In the genomic region with DNA sequence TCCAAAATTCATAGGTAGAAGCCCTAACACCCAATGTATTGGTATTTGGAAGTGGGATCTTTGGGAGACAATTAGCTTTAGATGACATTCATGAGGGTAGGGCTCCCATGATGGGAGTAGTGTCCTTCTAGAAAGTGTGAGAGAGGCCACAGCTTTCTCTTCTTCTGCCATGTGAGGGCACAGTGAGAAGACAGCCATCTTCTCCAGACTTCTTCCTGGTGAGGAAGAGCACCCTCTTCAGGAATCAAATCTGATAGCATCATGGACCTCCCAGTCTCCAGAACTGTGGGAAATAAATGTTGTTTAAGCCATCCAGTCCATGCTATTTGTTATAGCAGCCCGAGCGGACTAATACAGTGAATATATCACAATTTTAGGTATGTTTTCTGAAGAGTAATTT, we compare ENCODE assay signal across 16 cellular contexts.
A peak's percentile ranks its signal among the peaks of the same experiment; 100 is the strongest.
DNase-seq lines count a peak whose midpoint lies in the region; ATAC-seq and TF ChIP-seq lines count a peak whose summit lies in the region.
"Had no signal": no experiment of that assay in that cellular context is flagged by ENCODE, and none has a peak within 500 bp of the region (broad histone marks: within the 10 kb centered on the region; RNA-seq: fewer than 3 reads in every experiment).

No MANE protein-coding gene starts in this region.

- no peak overlapping the region for H2AFZ ChIP-seq in mammary epithelial cell (ENCODE audit: low read depth, low read length)

- BruUV-seq in MCF 10A (replicated peaks; lab: Mats Ljungman, UMichigan) (no TSS peak), mammary epithelial cell (replicated peaks; lab: Mats Ljungman, UMichigan) (no TSS peak)

- peak; percentile 1 for DNase-seq in MCF 10A (ENCODE audit: unreplicated experiment)
- no peak for DNase-seq in mammary epithelial cell
- DNase-seq in NB4 (ENCODE audit: low read depth) = peak; percentile 16
- no peak for DNase-seq in brain microvascular endothelial cell
- no peak for DNase-seq in stimulated activated CD4-positive, alpha-beta T cell treated with anti-CD3 and anti-CD28 coated beads, Interleukin-2, amount 100 ng/mL, for 48 hours
- DNase-seq: CD4-positive, alpha-beta memory T cell; NCI-H146; NCI-H2081 treated with DMSO at 0.1 percent for 48 hours; NCI-H226; NCI-H526; RPMI8226; SW 1271 had no signal

- dilution Hi-C loops in mammary epithelial cell (cut with HindIII; ENCODE audit: low sequenced_read_pairs) = no loop called here

- H3K4me2 ChIP-seq in mammary epithelial cell (ENCODE audit: insufficient read depth, low read depth, low read length) = no peak overlapping the region

- no peaks in the 10 kb centered on the region for H3K4me1 Mint-ChIP-seq in MCF 10A (ENCODE audit: insufficient read depth, unreplicated experiment)
- H3K4me1 Mint-ChIP-seq: B cell; CD4-positive, alpha-beta memory T cell had no signal

- no peaks in the 10 kb centered on the region for H3K79me2 ChIP-seq in mammary epithelial cell (ENCODE audit: insufficient read depth, low read length)

- H3K4me3 ChIP-seq in mammary epithelial cell (replicated peaks in 1 of 3; ENCODE audit: insufficient read depth in 1 of 3, low read depth in 2 of 3, low read length in 3 of 3) (no peak overlapping the region), NB4 (ENCODE audit: low read depth, low read length) (no peak overlapping the region), brain microvascular endothelial cell (ENCODE audit: low read depth, low read length) (no peak overlapping the region)

- CTCF ChIA-PET in MCF 10A (lab: Yijun Ruan, JAX) (no interaction called here), mammary epithelial cell (lab: Charles Lee; ENCODE audit: low non-redundant PET) (no interaction called here)

- TF ChIP-seq CTCF in MCF 10A (IDR thresholded peaks at IDR 0.05; ENCODE audit: unreplicated experiment) (no peak), mammary epithelial cell (conservative IDR thresholded peaks at IDR 0.05 in 1 of 2, IDR thresholded peaks at IDR 0.05 in 1 of 2; ENCODE audit: extremely low read depth in 1 of 2, insufficient read depth in 1 of 2, low read depth in 1 of 2, low read length in 2 of 2) (no peak), NB4 (IDR thresholded peaks at IDR 0.05; ENCODE audit: low read depth, low read length) (no peak), brain microvascular endothelial cell (IDR thresholded peaks at IDR 0.05; ENCODE audit: low read depth, low read length, missing control alignments) (peak; percentile 2)

- no peak overlapping the region for H3K9ac ChIP-seq in mammary epithelial cell (ENCODE audit: insufficient read depth, low read length)

- intact Hi-C loops in MCF 10A (cut with micrococcal nuclease) (no loop called here), mammary epithelial cell (cut with micrococcal nuclease) (no loop called here)

- no peaks in the 10 kb centered on the region for H3K27me3 ChIP-seq in mammary epithelial cell (ENCODE audit: insufficient read depth, low read length)
- H3K27me3 ChIP-seq in brain microvascular endothelial cell (replicated peaks) = no peaks in the 10 kb centered on the region

- no peaks in the 10 kb centered on the region for H3K9me3 Mint-ChIP-seq in MCF 10A (ENCODE audit: unreplicated experiment)

- no peak overlapping the region for H3K4me3 Mint-ChIP-seq in MCF 10A (ENCODE audit: unreplicated experiment)
- H3K4me3 Mint-ChIP-seq: B cell; CD4-positive, alpha-beta memory T cell had no signal

- no peaks in the 10 kb centered on the region for H3K36me3 Mint-ChIP-seq in MCF 10A (ENCODE audit: insufficient read depth, unreplicated experiment)
- H3K36me3 Mint-ChIP-seq: CD4-positive, alpha-beta memory T cell had no signal

- H4K20me1 ChIP-seq in mammary epithelial cell (ENCODE audit: insufficient read depth, low read length) = no peaks in the 10 kb centered on the region

- H3K36me3 ChIP-seq in mammary epithelial cell (ENCODE audit: insufficient read depth, low read length) (no peaks in the 10 kb centered on the region), brain microvascular endothelial cell (replicated peaks) (no peaks in the 10 kb centered on the region)

- peaks cover 30% of the 10 kb centered on the region for H3K27me3 Mint-ChIP-seq in MCF 10A (ENCODE audit: insufficient read depth, unreplicated experiment)
- H3K27me3 Mint-ChIP-seq: B cell; CD4-positive, alpha-beta memory T cell had no signal

- in situ Hi-C loops in mammary epithelial cell (cut with MboI; ENCODE audit: low sequenced_read_pairs in 2 of 2) (no loop called here), brain microvascular endothelial cell (cut with HindIII; ENCODE audit: low pct_ligation_motif_present, low sequenced_read_pairs) (no loop called here)

- no peaks in the 10 kb centered on the region for H3K4me1 ChIP-seq in mammary epithelial cell (ENCODE audit: insufficient read depth, low read length)

- H3K9me3 ChIP-seq in mammary epithelial cell (replicated peaks; ENCODE audit: insufficient read depth, low read length) = no peaks in the 10 kb centered on the region

- H3K27ac Mint-ChIP-seq in MCF 10A (ENCODE audit: low read depth, unreplicated experiment) = no peak overlapping the region
- H3K27ac Mint-ChIP-seq: B cell; CD4-positive, alpha-beta memory T cell had no signal

- no peak for ATAC-seq in GM21717 (IDR thresholded peaks at IDR 0.05; ENCODE audit: unreplicated experiment)
- no peak for ATAC-seq in GM21367 (IDR thresholded peaks at IDR 0.05; ENCODE audit: unreplicated experiment)
- ATAC-seq: HCT116 had no signal

- POLR2A ChIA-PET in MCF 10A (lab: Yijun Ruan, JAX) = no interaction called here

- TF ChIP-seq POLR2A in NB4 (IDR thresholded peaks at IDR 0.05; ENCODE audit: extremely low read depth, insufficient read length) = no peak

- 79% methylated on average over 2 of the region's 2 CpGs for WGBS in mammary epithelial cell (ENCODE audit: low coverage, missing lambda C conversion rate)

- H3K27ac ChIP-seq in mammary epithelial cell (ENCODE audit: insufficient read depth, low read depth, low read length) (no peak overlapping the region), brain microvascular endothelial cell (no peak overlapping the region)

Comparison
In these comparisons a context has a peak if more than half of its experiments do, and no peak if none do; other contexts are left out.
1. DNase-seq: peak in MCF 10A (single experiment) and NB4 (single experiment); none in mammary epithelial cell (single experiment), brain microvascular endothelial cell (single experiment) and stimulated activated CD4-positive, alpha-beta T cell treated with anti-CD3 and anti-CD28 coated beads, Interleukin-2, amount 100 ng/mL, for 48 hours (0 of 2).